29 cellular contexts compared by ENCODE assay signal in the genomic region with DNA sequence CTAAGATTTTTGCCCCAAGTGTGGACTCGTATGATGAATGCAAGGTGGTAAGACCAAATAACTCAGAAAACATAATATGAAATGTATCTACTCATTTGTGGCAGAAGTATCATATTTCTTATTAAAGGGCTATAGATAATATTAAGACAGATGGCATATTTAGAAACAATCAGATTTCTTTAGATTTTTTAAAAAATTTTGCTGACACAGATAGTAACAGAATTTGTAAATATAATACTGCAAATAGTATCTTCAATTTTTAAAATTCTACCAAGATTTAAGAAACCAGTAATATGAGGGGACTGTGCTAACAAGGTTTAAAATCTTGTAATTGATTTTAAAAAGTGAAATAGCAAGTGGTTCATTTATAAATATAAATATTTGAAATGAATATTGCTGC.
"Had no signal": no experiment of that assay in that cellular context is flagged by ENCODE, and none has a peak within 500 bp of the region (broad histone marks: within the 10 kb centered on the region; RNA-seq: fewer than 3 reads in every experiment).

No MANE protein-coding gene starts in this region.

- H3K4me3 Mint-ChIP-seq: stimulated activated effector memory CD8-positive, alpha-beta T cell treated with anti-CD3 and anti-CD28 coated beads, Interleukin-12 subunit alpha, Interleukin-12 subunit beta, amount 100 ng/mL, for 72 hours; stimulated activated memory B cell treated with anti-CD40 and anti-IgM and Interleukin-4, amounts not matched to agents 10 μg/mL and 1 μg/mL and 100 μg/mL, for 72 hours; stimulated activated naive B cell treated with anti-CD40 and anti-IgM and Interleukin-4, amounts not matched to agents 10 μg/mL and 1 μg/mL and 100 μg/mL, for 72 hours; stimulated activated naive CD8-positive, alpha-beta T cell treated with anti-CD3 and anti-CD28 coated beads, Interleukin-15, amount 100 ng/mL, for 72 hours; stimulated activated naive CD8-positive, alpha-beta T cell treated with anti-CD3 and anti-CD28 coated beads, Interleukin-15, Interleukin-2, amounts not matched to agents 100 ng/mL and 50 ng/mL, for 24 hours; type B pancreatic cell had no signal

- ATAC-seq: stimulated activated effector memory CD8-positive, alpha-beta T cell treated with anti-CD3 and anti-CD28 coated beads, Interleukin-12 subunit alpha, Interleukin-12 subunit beta, amount 100 ng/mL, for 72 hours; stimulated activated memory B cell treated with anti-CD40 and anti-IgM and Interleukin-4, amounts not matched to agents 10 μg/mL and 1 μg/mL and 100 μg/mL, for 72 hours; stimulated activated naive B cell treated with anti-CD40 and anti-IgM and Interleukin-4, amounts not matched to agents 10 μg/mL and 1 μg/mL and 100 μg/mL, for 72 hours; stimulated activated naive CD8-positive, alpha-beta T cell treated with anti-CD3 and anti-CD28 coated beads, Interleukin-15, amount 100 ng/mL, for 72 hours; stimulated activated naive CD8-positive, alpha-beta T cell treated with anti-CD3 and anti-CD28 coated beads, Interleukin-15, Interleukin-2, amounts not matched to agents 100 U/mL and 50 U/mL, for 24 hours; upper lobe of right lung had no signal

- H3K27ac ChIP-seq: stomach, suprapubic skin, testis, thoracic aorta, thyroid gland, tibial artery, tibial nerve, transverse colon, upper lobe of left lung, upper lobe of right lung, uterus, vagina had no signal

- H3K27me3 ChIP-seq: stomach, suprapubic skin, testis, thyroid gland, tibial artery, tibial nerve, transverse colon, upper lobe of left lung, upper lobe of right lung, uterus, vagina had no signal

- H3K36me3 ChIP-seq: stomach, suprapubic skin, thoracic aorta, thyroid gland, tibial artery, tibial nerve, transverse colon, upper lobe of left lung, upper lobe of right lung, uterus, vagina had no signal

- H3K4me1 Mint-ChIP-seq: stimulated activated effector memory CD8-positive, alpha-beta T cell treated with anti-CD3 and anti-CD28 coated beads, Interleukin-12 subunit alpha, Interleukin-12 subunit beta, amount 100 ng/mL, for 72 hours; stimulated activated memory B cell treated with anti-CD40 and anti-IgM and Interleukin-4, amounts not matched to agents 10 μg/mL and 1 μg/mL and 100 μg/mL, for 72 hours; stimulated activated naive B cell treated with anti-CD40 and anti-IgM and Interleukin-4, amounts not matched to agents 10 μg/mL and 1 μg/mL and 100 μg/mL, for 72 hours; stimulated activated naive CD8-positive, alpha-beta T cell treated with anti-CD3 and anti-CD28 coated beads, Interleukin-15, amount 100 ng/mL, for 72 hours had no signal

- H3K9me3 Mint-ChIP-seq: stimulated activated memory B cell treated with anti-CD40 and anti-IgM and Interleukin-4, amounts not matched to agents 10 μg/mL and 1 μg/mL and 100 μg/mL, for 72 hours; type B pancreatic cell had no signal

- H3K9me3 ChIP-seq: stomach, suprapubic skin, testis, thoracic aorta, thyroid gland, tibial artery, tibial nerve, transverse colon, upper lobe of left lung, upper lobe of right lung, uterus, vagina had no signal

- H3K27ac Mint-ChIP-seq: stimulated activated effector memory CD8-positive, alpha-beta T cell treated with anti-CD3 and anti-CD28 coated beads, Interleukin-12 subunit alpha, Interleukin-12 subunit beta, amount 100 ng/mL, for 72 hours; stimulated activated memory B cell treated with anti-CD40 and anti-IgM and Interleukin-4, amounts not matched to agents 10 μg/mL and 1 μg/mL and 100 μg/mL, for 72 hours; stimulated activated naive B cell treated with anti-CD40 and anti-IgM and Interleukin-4, amounts not matched to agents 10 μg/mL and 1 μg/mL and 100 μg/mL, for 72 hours; stimulated activated naive CD8-positive, alpha-beta T cell treated with anti-CD3 and anti-CD28 coated beads, Interleukin-15, amount 100 ng/mL, for 72 hours; stimulated activated naive CD8-positive, alpha-beta T cell treated with anti-CD3 and anti-CD28 coated beads, Interleukin-15, Interleukin-2, amounts not matched to agents 100 ng/mL and 50 ng/mL, for 24 hours; type B pancreatic cell had no signal

- H3K4me3 ChIP-seq: stomach, suprapubic skin, testis, thoracic aorta, thyroid gland, tibial artery, tibial nerve, transverse colon, upper lobe of left lung, upper lobe of right lung, uterus, vagina had no signal

- H3K4me1 ChIP-seq: stomach, suprapubic skin, testis, thyroid gland, tibial artery, tibial nerve, transverse colon, upper lobe of left lung, upper lobe of right lung, uterus, vagina had no signal

- H3K36me3 Mint-ChIP-seq: stimulated activated effector memory CD8-positive, alpha-beta T cell treated with anti-CD3 and anti-CD28 coated beads, Interleukin-12 subunit alpha, Interleukin-12 subunit beta, amount 100 ng/mL, for 72 hours; stimulated activated memory B cell treated with anti-CD40 and anti-IgM and Interleukin-4, amounts not matched to agents 10 μg/mL and 1 μg/mL and 100 μg/mL, for 72 hours; stimulated activated naive B cell treated with anti-CD40 and anti-IgM and Interleukin-4, amounts not matched to agents 10 μg/mL and 1 μg/mL and 100 μg/mL, for 72 hours; type B pancreatic cell had no signal

- H3K27me3 Mint-ChIP-seq: stimulated activated memory B cell treated with anti-CD40 and anti-IgM and Interleukin-4, amounts not matched to agents 10 μg/mL and 1 μg/mL and 100 μg/mL, for 72 hours; stimulated activated naive B cell treated with anti-CD40 and anti-IgM and Interleukin-4, amounts not matched to agents 10 μg/mL and 1 μg/mL and 100 μg/mL, for 72 hours; stimulated activated naive CD8-positive, alpha-beta T cell treated with anti-CD3 and anti-CD28 coated beads, Interleukin-15, amount 100 ng/mL, for 72 hours; stimulated activated naive CD8-positive, alpha-beta T cell treated with anti-CD3 and anti-CD28 coated beads, Interleukin-15, Interleukin-2, amounts not matched to agents 100 ng/mL and 50 ng/mL, for 24 hours; type B pancreatic cell had no signal

- DNase-seq: stimulated activated CD4-positive, alpha-beta T cell treated with anti-CD3 and anti-CD28 coated beads, Interleukin-2, amount 100 ng/mL, for 48 hours; stimulated activated CD4-positive, alpha-beta T cell treated with anti-CD3 and anti-CD28 coated beads, Interleukin-4, amount 100 ng/mL, for 1 hour; stimulated activated CD4-positive, alpha-beta T cell treated with anti-CD3 and anti-CD28 coated beads, Interleukin-4, amount 100 ng/mL, for 24 hours; stimulated activated CD4-positive, alpha-beta T cell treated with anti-CD3 and anti-CD28 coated beads, Interleukin-4, amount 100 ng/mL, for 4 hours; stimulated activated CD8-positive, alpha-beta memory T cell treated with anti-CD3 and anti-CD28 coated beads, Interleukin-4, amount 100 ng/mL, for 48 hours; stimulated activated naive B cell treated with anti-CD40 and anti-IgM and Interleukin-4, amounts not matched to agents 10 μg/mL and 1 μg/mL and 100 μg/mL, for 72 hours; stimulated activated naive CD4-positive, alpha-beta T cell; stimulated activated naive CD4-positive, alpha-beta T cell treated with Interleukin-2 at 50 U/mL for 16 hours; stimulated activated naive CD8-positive, alpha-beta T cell treated with anti-CD3 and anti-CD28 coated beads, Interleukin-15, amount 100 ng/mL, for 72 hours; stimulated activated naive CD8-positive, alpha-beta T cell treated with anti-CD3 and anti-CD28 coated beads, Interleukin-15, Interleukin-2, amounts not matched to agents 100 U/mL and 50 U/mL, for 24 hours; stomach; substantia nigra; testis; thyroid gland; tibial artery; transverse colon; trophoblast cell; upper lobe of left lung; upper lobe of right lung; uterus had no signal

- FAIRE-seq: urothelium cell line had no signal
